9 cellular contexts compared by ENCODE assay signal in genomic region chr11:697811-698311, GRCh38. TPM values are rescaled to one million over a fixed set of nuclear protein-coding genes. Genes with fewer than 3 reads are reported as not detected.
DNase-seq lines count a peak whose midpoint lies in the region; ATAC-seq and TF ChIP-seq lines count a peak whose summit lies in the region.
"Had no signal": no experiment of that assay in that cellular context is flagged by ENCODE, and none has a peak within 500 bp of the region (broad histone marks: within the 10 kb centered on the region; RNA-seq: fewer than 3 reads in every experiment).

No MANE protein-coding gene starts in this region.

- WGBS in liver, result 88% methylated on average over 11 of the region's 11 CpGs
- WGBS in urinary bladder, result 81% methylated on average over 11 of the region's 11 CpGs

- H3K27ac Mint-ChIP-seq in activated naive CD8-positive, alpha-beta T cell treated with anti-CD3 and anti-CD28 coated beads, Interleukin-2, amount 50 U/mL, for 24 hours, result peak overlapping the region; percentile 20

- no peak for ATAC-seq in left ventricle myocardium superior
- ATAC-seq in activated naive CD8-positive, alpha-beta T cell treated with anti-CD3 and anti-CD28 coated beads, Interleukin-2, amount 50 U/mL, for 24 hours, result no peak
- ATAC-seq in GM19397 (IDR thresholded peaks at IDR 0.05; ENCODE audit: unreplicated experiment), result no peak

- DNase-seq in left ventricle myocardium inferior (no peak), left ventricle myocardium superior (no peak), T-helper 9 cell (no peak)
- no peak for DNase-seq in activated naive CD8-positive, alpha-beta T cell treated with anti-CD3 and anti-CD28 coated beads, Interleukin-2, amount 50 U/mL, for 24 hours
- DNase-seq in activated CD4-positive, alpha-beta T cell treated with anti-CD3 and anti-CD28 coated beads for 4 hours, result no peak
- DNase-seq: activated effector memory CD4-positive, alpha-beta T cell treated with anti-CD3 and anti-CD28 coated beads, Interleukin-2, amount 50 U/mL, for 16 hours had no signal

- H3K9me3 Mint-ChIP-seq in activated naive CD8-positive, alpha-beta T cell treated with anti-CD3 and anti-CD28 coated beads, Interleukin-2, amount 50 U/mL, for 24 hours, result no peaks in the 10 kb centered on the region

- H3K9me3 ChIP-seq in left ventricle myocardium inferior (replicated peaks) (no peaks in the 10 kb centered on the region), liver (ENCODE audit: control insufficient read depth in 4 of 4, low read length in 3 of 4) (no peaks in the 10 kb centered on the region)

- H3K4me1 ChIP-seq in left ventricle myocardium inferior, result peaks cover 42% of the 10 kb centered on the region
- H3K4me1 ChIP-seq in liver (ENCODE audit: control insufficient read depth in 4 of 4, insufficient read depth in 4 of 4, low read length in 3 of 4), result peaks cover 9 to 44% (median 25%) of the 10 kb centered on the region in 4 donors
- peaks cover 8% of the 10 kb centered on the region for H3K4me1 ChIP-seq in urinary bladder (ENCODE audit: insufficient read depth)

- H3K36me3 Mint-ChIP-seq in activated naive CD8-positive, alpha-beta T cell treated with anti-CD3 and anti-CD28 coated beads, Interleukin-2, amount 50 U/mL, for 24 hours (ENCODE audit: low read depth), result peaks cover 3% of the 10 kb centered on the region

- H3K27ac ChIP-seq in left ventricle myocardium inferior (replicated peaks), result peak overlapping the region; percentile 99
- peak overlapping the region; percentile 5 to 95 for H3K27ac ChIP-seq in liver (ENCODE audit: low read depth in 1 of 2, low read length in 2 of 2)
- peak overlapping the region; percentile 53 for H3K27ac ChIP-seq in urinary bladder (ENCODE audit: low read depth)

- H3K4me3 ChIP-seq in left ventricle myocardium inferior (no peak overlapping the region), liver (ENCODE audit: low read depth in 1 of 3, low read length in 3 of 3) (no peak overlapping the region), urinary bladder (ENCODE audit: low read depth, low read length) (no peak overlapping the region)

- no peak overlapping the region for H3K4me3 Mint-ChIP-seq in activated naive CD8-positive, alpha-beta T cell treated with anti-CD3 and anti-CD28 coated beads, Interleukin-2, amount 50 U/mL, for 24 hours

- H3K9ac ChIP-seq in liver (ENCODE audit: low read depth in 1 of 2, low read length in 2 of 2), result no peak overlapping the region

- H3K27me3 ChIP-seq in left ventricle myocardium inferior (ENCODE audit: low read depth), result no peaks in the 10 kb centered on the region
- H3K27me3 ChIP-seq in liver (ENCODE audit: control insufficient read depth in 4 of 4, insufficient read depth in 4 of 4, low read length in 3 of 4), result no peaks in the 10 kb centered on the region

- TF ChIP-seq CTCF in left ventricle myocardium inferior (IDR thresholded peaks at IDR 0.05; ENCODE audit: borderline replicate concordance) (no peak), liver (IDR thresholded peaks at IDR 0.05; ENCODE audit: low read depth, low read length, missing input control) (no peak)

- H3K36me3 ChIP-seq in left ventricle myocardium inferior, result peaks cover 28% of the 10 kb centered on the region
- peaks cover 0 to 2% (median 0%) of the 10 kb centered on the region in 4 donors for H3K36me3 ChIP-seq in liver (ENCODE audit: control insufficient read depth in 4 of 4, insufficient read depth in 3 of 4, low read depth in 1 of 4, low read length in 3 of 4)
- H3K36me3 ChIP-seq in urinary bladder (ENCODE audit: insufficient read depth), result no peaks in the 10 kb centered on the region

- intact Hi-C loops in left ventricle myocardium inferior (cut with micrococcal nuclease), result no loop called here
- intact Hi-C loops in left ventricle myocardium superior (cut with micrococcal nuclease), result no loop called here

- H3K4me1 Mint-ChIP-seq in activated naive CD8-positive, alpha-beta T cell treated with anti-CD3 and anti-CD28 coated beads, Interleukin-2, amount 50 U/mL, for 24 hours, result peaks cover 32% of the 10 kb centered on the region

- H3K27me3 Mint-ChIP-seq in activated naive CD8-positive, alpha-beta T cell treated with anti-CD3 and anti-CD28 coated beads, Interleukin-2, amount 50 U/mL, for 24 hours, result no peaks in the 10 kb centered on the region

- no peak for TF ChIP-seq RAD21 in liver (IDR thresholded peaks at IDR 0.05)

TF ChIP-seq in liver, 16 proteins besides CTCF, POLR2A, EP300 and RAD21:
- TF ChIP-seq ZBTB33 (IDR thresholded peaks at IDR 0.05) (no peak), TAF1 (conservative IDR thresholded peaks at IDR 0.05) (no peak), NR2F2 (IDR thresholded peaks at IDR 0.05) (no peak), FOXA2 (IDR thresholded peaks at IDR 0.05) (no peak), JUND (IDR thresholded peaks at IDR 0.05) (no peak), MAX (IDR thresholded peaks at IDR 0.05) (no peak), ATF3 (IDR thresholded peaks at IDR 0.05) (no peak), SP1 (IDR thresholded peaks at IDR 0.05) (no peak), REST (IDR thresholded peaks at IDR 0.05) (no peak), HNF4A (conservative IDR thresholded peaks at IDR 0.05) (no peak), YY1 (IDR thresholded peaks at IDR 0.05) (no peak), EGR1 (IDR thresholded peaks at IDR 0.05; ENCODE audit: low read depth in 2 of 2) (no peak), FOXA1 (IDR thresholded peaks at IDR 0.05) (no peak), RXRA (IDR thresholded peaks at IDR 0.05) (no peak), HNF4G (IDR thresholded peaks at IDR 0.05) (no peak), GABPA (IDR thresholded peaks at IDR 0.05 in 1 of 2, conservative IDR thresholded peaks at IDR 0.05 in 1 of 2) (no peak)

RNA-seq across cellular contexts. Expression of gene TMEM80, which starts 2.2 kb away (rescaled TPM):
- 10.3 TPM for total RNA-seq in left ventricle myocardium inferior
- 9.0 TPM for total RNA-seq in left ventricle myocardium superior
- 10 to 100 TPM in 1 of 2 donors, 1 to 10 TPM in 1; 5.1 to 11.1 TPM for total RNA-seq in liver
- polyA plus RNA-seq in liver, result 10 to 100 TPM in 1 of 2 donors, 1 to 10 TPM in 1; 5.3 to 12.4 TPM
- total RNA-seq in urinary bladder, result 10.8 TPM
- 36.8 TPM for polyA plus RNA-seq in urinary bladder

RNA-seq across cellular contexts. Expression of gene DEAF1, which starts 2.8 kb away (rescaled TPM):
- 18.1 TPM for total RNA-seq in left ventricle myocardium inferior
- 15.9 TPM for total RNA-seq in left ventricle myocardium superior
- 10 to 100 TPM in 1 of 2 donors, 1 to 10 TPM in 1; 9.6 to 11.4 TPM for total RNA-seq in liver
- polyA plus RNA-seq in liver, result 10 to 100 TPM in 1 of 2 donors, 1 to 10 TPM in 1; 7.0 to 10.5 TPM
- 14.9 TPM for total RNA-seq in urinary bladder
- 29.7 TPM for polyA plus RNA-seq in urinary bladder

RNA-seq across cellular contexts. Expression of gene EPS8L2, which starts 8.2 kb away (rescaled TPM):
- total RNA-seq in left ventricle myocardium inferior, result 2.2 TPM
- 3.3 TPM for total RNA-seq in left ventricle myocardium superior
- total RNA-seq in liver, result 100 to 1,000 TPM in 1 of 2 donors, 10 to 100 TPM in 1; 24.4 to 138 TPM
- 10 to 100 TPM; 62.2 to 63.2 TPM for polyA plus RNA-seq in liver
- 12.4 TPM for total RNA-seq in urinary bladder
- polyA plus RNA-seq in urinary bladder, result 23.2 TPM

RNA-seq across cellular contexts. Expression of gene TALDO1, which starts 49.4 kb away (rescaled TPM):
- total RNA-seq in left ventricle myocardium inferior (101 TPM), left ventricle myocardium superior (103 TPM), liver (100 to 1,000 TPM in 1 of 2 donors, 10 to 100 TPM in 1; 72.5 to 181 TPM), urinary bladder (62.9 TPM)
- polyA plus RNA-seq in liver (100 to 1,000 TPM; 123 to 133 TPM), urinary bladder (201 TPM)
